16 cellular contexts compared by ENCODE assay signal in the genomic region with DNA sequence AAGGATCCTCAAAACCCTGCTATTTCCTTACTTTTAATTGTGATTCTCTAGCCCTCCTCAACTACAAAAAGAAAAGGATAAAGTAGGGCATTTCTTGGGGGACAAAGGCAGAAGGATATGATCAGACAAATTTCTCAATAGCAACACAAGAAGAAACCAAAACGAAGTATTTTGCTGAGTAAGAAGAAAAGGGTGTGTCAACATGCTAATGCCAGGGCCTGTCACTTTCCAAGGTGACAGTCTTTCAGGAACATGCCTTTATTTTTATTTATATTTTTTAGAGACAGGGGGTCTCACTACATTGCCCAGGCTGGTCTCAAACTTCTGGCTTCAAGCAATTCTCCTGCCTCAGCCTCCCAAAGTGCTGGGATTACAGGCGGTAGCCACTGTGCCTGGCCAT.
"Had no signal": no experiment of that assay in that cellular context is flagged by ENCODE, and none has a peak within 500 bp of the region (broad histone marks: within the 10 kb centered on the region; RNA-seq: fewer than 3 reads in every experiment).

No MANE protein-coding gene starts in this region.

- H3K27me3 Mint-ChIP-seq: activated CD4-positive, alpha-beta T cell treated with anti-CD3 and anti-CD28 coated beads for 36 hours; activated naive CD8-positive, alpha-beta T cell treated with anti-CD3 and anti-CD28 coated beads, Interleukin-2, amount 10 ng/mL, durations not matched to agents 7 days and 5 days had no signal

- H3K4me3 Mint-ChIP-seq: activated CD4-positive, alpha-beta T cell treated with anti-CD3 and anti-CD28 coated beads for 36 hours; activated naive CD8-positive, alpha-beta T cell treated with anti-CD3 and anti-CD28 coated beads, Interleukin-2, amount 10 ng/mL, durations not matched to agents 7 days and 5 days; nephron had no signal

- H3K27me3 ChIP-seq: dorsolateral prefrontal cortex, esophagus squamous epithelium, stomach had no signal

- H3K9me3 Mint-ChIP-seq: activated naive CD8-positive, alpha-beta T cell treated with anti-CD3 and anti-CD28 coated beads, Interleukin-2, amount 10 ng/mL, durations not matched to agents 7 days and 5 days; nephron had no signal

- DNase-seq: activated CD4-positive, alpha-beta T cell treated with anti-CD3 and anti-CD28 coated beads for 36 hours; activated CD8-positive, alpha-beta memory T cell treated with anti-CD3 and anti-CD28 coated beads for 24 hours; activated gamma-delta T cell; activated naive CD8-positive, alpha-beta T cell treated with anti-CD3 and anti-CD28 coated beads, Interleukin-2, amount 10 ng/mL, durations not matched to agents 7 days and 5 days; dorsolateral prefrontal cortex; esophagus squamous epithelium; foreskin fibroblast; glutamatergic neuron; stimulated activated CD4-positive, alpha-beta T cell treated with anti-CD3 and anti-CD28 coated beads, Interleukin-15, amount 100 ng/mL, for 24 hours; stimulated activated CD4-positive, alpha-beta T cell treated with anti-CD3 and anti-CD28 coated beads, Interleukin-4, amount 100 ng/mL, for 4 hours; stomach; T1000; WERI-Rb-1 had no signal

- H3K9me3 ChIP-seq: esophagus squamous epithelium, stomach, thoracic aorta had no signal

- H3K4me1 ChIP-seq: esophagus squamous epithelium, stomach had no signal

- H3K27ac ChIP-seq: esophagus squamous epithelium, stomach, thoracic aorta, WERI-Rb-1 had no signal

- H3K4me3 ChIP-seq: dorsolateral prefrontal cortex, esophagus squamous epithelium, lung, stomach, thoracic aorta had no signal
